In genomic region chr17:36545093-36545464, GRCh38 we compare ENCODE assay signal across 8 cellular contexts. TPM values are rescaled to one million over a fixed set of nuclear protein-coding genes. Genes with fewer than 3 reads are reported as not detected.
DNase-seq lines count a peak whose midpoint lies in the region; ATAC-seq, FAIRE-seq and TF ChIP-seq lines count a peak whose summit lies in the region.

No MANE protein-coding gene starts in this region.

- H3K27ac ChIP-seq in adrenal gland (peak overlapping the region; percentile 99 to 100 (median 99)), kidney (ENCODE audit: low read depth in 2 of 2, low read length in 2 of 2) (peak overlapping the region; percentile 99 to 100), thyroid gland (peak overlapping the region; percentile 97 to 100 (median 99))

- ATAC-seq in HG03439 (IDR thresholded peaks at IDR 0.05; ENCODE audit: unreplicated experiment): peak; percentile 41
- no peak for ATAC-seq in GM18517 (IDR thresholded peaks at IDR 0.05; ENCODE audit: unreplicated experiment)

- CTCF ChIA-PET in HEK293T (lab: Yijun Ruan, JAX): interaction anchor here (1.7 kb wide), 1 partner anchor 11 kb away, joined by 7 read pairs; the partner anchor contains the start of genes MYO19 and PIGW

- peak overlapping the region; percentile 92 to 95 for H3K9ac ChIP-seq in kidney (ENCODE audit: low read length in 2 of 2)

- H3K27ac Mint-ChIP-seq in T-helper 2 cell treated with Interferon-gamma antibody and Interleukin-4, amounts not matched to agents 5 μg/mL and 100 μg/mL, for 36 hours: peak overlapping the region; percentile 98

- intact Hi-C loops in adrenal gland (cut with DNase I) (no loop called here), kidney (cut with DNase I) (no loop called here), thyroid gland (cut with DNase I) (no loop called here)

- H3K9me3 ChIP-seq in adrenal gland (replicated peaks in 1 of 3) (no peaks in the 10 kb centered on the region), kidney (ENCODE audit: control insufficient read depth in 1 of 2, low read length in 2 of 2) (no peaks in the 10 kb centered on the region), thyroid gland (no peaks in the 10 kb centered on the region)

- H3K36me3 ChIP-seq in adrenal gland (replicated peaks in 1 of 2): no peaks in the 10 kb centered on the region
- H3K36me3 ChIP-seq in kidney (ENCODE audit: control insufficient read depth in 1 of 2, insufficient read depth in 2 of 2, low read length in 2 of 2): peaks cover 0 to 4% of the 10 kb centered on the region in 2 donors
- no peaks in the 10 kb centered on the region for H3K36me3 ChIP-seq in thyroid gland

- POLR2A ChIA-PET in HEK293T (lab: Yijun Ruan, JAX): interaction anchor here (0.6 to 4.9 kb wide), 8 partner anchors 11 to 58 kb away, joined by 4 to 88 read pairs (median 8); partner anchors contain the start of genes DHRS11, MRM1, MYO19 and PIGW

- no peak for TF ChIP-seq POLR2A in adrenal gland (IDR thresholded peaks at IDR 0.05)
- no peak for TF ChIP-seq POLR2A in thyroid gland (IDR thresholded peaks at IDR 0.05)

- 0 to 1% (median 0%) methylated on average over 11 to 30 of the region's 36 CpGs for WGBS in adrenal gland, 4 donors
- 0% methylated on average over 1 of the region's 36 CpGs; no CpG with 5 or more reads in 1 of the 2 donors for WGBS in thyroid gland, 2 donors

- H3K27me3 ChIP-seq in adrenal gland (no peaks in the 10 kb centered on the region), thyroid gland (no peaks in the 10 kb centered on the region)

- peaks cover 33% of the 10 kb centered on the region for H3K4me1 Mint-ChIP-seq in T-helper 2 cell treated with Interferon-gamma antibody and Interleukin-4, amounts not matched to agents 5 μg/mL and 100 μg/mL, for 36 hours (ENCODE audit: low read depth)

- no peak for FAIRE-seq in kidney (lab: Jason Lieb, UNC)

- H3K36me3 Mint-ChIP-seq in T-helper 2 cell treated with Interferon-gamma antibody and Interleukin-4, amounts not matched to agents 5 μg/mL and 100 μg/mL, for 36 hours (ENCODE audit: low read depth): peaks cover 40% of the 10 kb centered on the region

- peaks cover 36 to 41% of the 10 kb centered on the region in 2 donors for H3K4me1 ChIP-seq in adrenal gland (replicated peaks in 1 of 2)
- H3K4me1 ChIP-seq in kidney (ENCODE audit: control insufficient read depth in 1 of 2, insufficient read depth in 1 of 2, low read depth in 1 of 2, low read length in 2 of 2): peaks cover 14 to 19% of the 10 kb centered on the region in 2 donors
- H3K4me1 ChIP-seq in thyroid gland: peaks cover 32 to 39% of the 10 kb centered on the region in 2 donors

- no peak for TF ChIP-seq CTCF in adrenal gland (IDR thresholded peaks at IDR 0.05)
- TF ChIP-seq CTCF in kidney (IDR thresholded peaks at IDR 0.05; ENCODE audit: borderline replicate concordance, extremely low read depth, insufficient read depth): no peak
- TF ChIP-seq CTCF in thyroid gland (IDR thresholded peaks at IDR 0.05): no peak

- no peak for DNase-seq in T-helper 2 cell treated with Interferon-gamma antibody and Interleukin-4, amounts not matched to agents 5 μg/mL and 100 μg/mL, for 36 hours (ENCODE audit: low spot score)
- no peak for DNase-seq in T-helper 2 cell
- no peak for DNase-seq in adrenal gland
- DNase-seq in kidney: no peak
- no peak for DNase-seq in thyroid gland
- no peak for DNase-seq in HEK293T (ENCODE audit: extremely low spot score)

- H3K27me3 Mint-ChIP-seq in T-helper 2 cell treated with Interferon-gamma antibody and Interleukin-4, amounts not matched to agents 5 μg/mL and 100 μg/mL, for 36 hours (ENCODE audit: low read depth): no peaks in the 10 kb centered on the region

- H3K4me3 ChIP-seq in adrenal gland: peak overlapping the region; percentile 71 to 97 (median 92)
- peak overlapping the region; percentile 72 to 95 for H3K4me3 ChIP-seq in kidney (ENCODE audit: low read length in 2 of 2)
- peak overlapping the region; percentile 57 to 97 (median 94) for H3K4me3 ChIP-seq in thyroid gland (replicated peaks in 1 of 3)

- H3K9me3 Mint-ChIP-seq in T-helper 2 cell treated with Interferon-gamma antibody and Interleukin-4, amounts not matched to agents 5 μg/mL and 100 μg/mL, for 36 hours: no peaks in the 10 kb centered on the region

- peak overlapping the region; percentile 97 for H3K4me3 Mint-ChIP-seq in T-helper 2 cell treated with Interferon-gamma antibody and Interleukin-4, amounts not matched to agents 5 μg/mL and 100 μg/mL, for 36 hours

TF ChIP-seq in HEK293T, 16 proteins besides CTCF, POLR2A, EP300 and RAD21:
- TF ChIP-seq ZNF384 (IDR thresholded peaks at IDR 0.05): no peak
- TF ChIP-seq L3MBTL2 (conservative IDR thresholded peaks at IDR 0.05): no peak
- TF ChIP-seq SP1 (IDR thresholded peaks at IDR 0.05): no peak
- TF ChIP-seq FOXK2 (IDR thresholded peaks at IDR 0.05): no peak
- TF ChIP-seq LEF1 (IDR thresholded peaks at IDR 0.05; ENCODE audit: borderline replicate concordance): no peak
- no peak for TF ChIP-seq ARNT (IDR thresholded peaks at IDR 0.05)
- no peak for TF ChIP-seq NFRKB (IDR thresholded peaks at IDR 0.05)
- no peak for TF ChIP-seq SUZ12 (IDR thresholded peaks at IDR 0.05)
- TF ChIP-seq CTBP1 (IDR thresholded peaks at IDR 0.05; ENCODE audit: borderline replicate concordance): no peak
- no peak for TF ChIP-seq HDGF (IDR thresholded peaks at IDR 0.05; ENCODE audit: borderline replicate concordance)
- no peak for TF ChIP-seq FOXA1 (IDR thresholded peaks at IDR 0.05)
- TF ChIP-seq FOXM1 (IDR thresholded peaks at IDR 0.05; ENCODE audit: borderline replicate concordance): no peak
- no peak for TF ChIP-seq PKNOX1 (IDR thresholded peaks at IDR 0.05)
- TF ChIP-seq TARDBP (IDR thresholded peaks at IDR 0.05): no peak
- TF ChIP-seq ELF4 (IDR thresholded peaks at IDR 0.05): no peak
- TF ChIP-seq BHLHE40 (IDR thresholded peaks at IDR 0.05; ENCODE audit: borderline replicate concordance): no peak

RNA-seq across cellular contexts. Expression of gene GGNBP2, which starts 0.4 kb away (rescaled TPM):
- 10 to 100 TPM; 30.4 to 66.6 (median 60.4) TPM for total RNA-seq in adrenal gland
- polyA plus RNA-seq in adrenal gland: 10 to 100 TPM; 39.0 to 87.3 (median 48.5) TPM
- 86.8 TPM for total RNA-seq in kidney
- polyA plus RNA-seq in kidney (ENCODE audit: insufficient read depth, low read depth, low replicate concordance): 43.0 TPM
- total RNA-seq in thyroid gland: 10 to 100 TPM; 47.3 to 74.1 (median 58.0) TPM

RNA-seq across cellular contexts. Expression of gene PIGW, which starts 10.3 kb away (rescaled TPM):
- total RNA-seq in adrenal gland (10 to 100 TPM in 1 of 8 donors, 1 to 10 TPM in 7; 1.7 to 13.2 (median 5.2) TPM), kidney (11.1 TPM), thyroid gland (10 to 100 TPM in 1 of 4 donors, 1 to 10 TPM in 3; 6.1 to 12.5 (median 7.1) TPM)
- polyA plus RNA-seq in adrenal gland (10 to 100 TPM in 1 of 3 donors, 1 to 10 TPM in 2; 2.4 to 14.6 (median 3.0) TPM), kidney (ENCODE audit: insufficient read depth, low read depth, low replicate concordance) (4.7 TPM)

RNA-seq across cellular contexts. Expression of gene MYO19, which starts 10.4 kb away (rescaled TPM):
- 10 to 100 TPM; 12.0 to 32.5 (median 27.9) TPM for total RNA-seq in adrenal gland
- 10 to 100 TPM; 16.3 to 43.6 (median 37.5) TPM for polyA plus RNA-seq in adrenal gland
- total RNA-seq in kidney: 74.7 TPM
- 28.9 TPM for polyA plus RNA-seq in kidney (ENCODE audit: insufficient read depth, low read depth, low replicate concordance)
- total RNA-seq in thyroid gland: 10 to 100 TPM; 45.6 to 80.0 (median 64.5) TPM

RNA-seq across cellular contexts. Expression of gene DHRS11, which starts 46.6 kb away (rescaled TPM):
- total RNA-seq in adrenal gland (10 to 100 TPM in 6 of 8 donors, 1 to 10 TPM in 2; 5.9 to 28.1 (median 12.0) TPM), kidney (11.8 TPM), thyroid gland (10 to 100 TPM; 12.3 to 28.4 (median 21.4) TPM)
- polyA plus RNA-seq in adrenal gland (10 to 100 TPM; 12.8 to 21.3 (median 13.8) TPM), kidney (ENCODE audit: insufficient read depth, low read depth, low replicate concordance) (40.7 TPM)

RNA-seq across cellular contexts. Expression of gene MRM1, which starts 56.3 kb away (rescaled TPM):
- total RNA-seq in adrenal gland (10 to 100 TPM in 4 of 8 donors, 1 to 10 TPM in 4; 5.2 to 18.5 (median 10.1) TPM), kidney (8.3 TPM), thyroid gland (1 to 10 TPM; 5.8 to 9.8 (median 7.4) TPM)
- polyA plus RNA-seq in adrenal gland (10 to 100 TPM in 1 of 3 donors, 1 to 10 TPM in 2; 6.9 to 10.1 (median 7.0) TPM), kidney (ENCODE audit: insufficient read depth, low read depth, low replicate concordance) (12.4 TPM)
